In genomic region chr21:46509760-46510159, GRCh38 we compare ENCODE assay signal across 1 cellular context.
TF ChIP-seq lines count a peak whose summit lies in the region.

No MANE protein-coding gene starts in this region.

TF ChIP-seq in HepG2, 621 proteins besides CTCF, POLR2A, EP300 and RAD21 (continued from another document and continues in another):
- TF ChIP-seq, protein P1, sequence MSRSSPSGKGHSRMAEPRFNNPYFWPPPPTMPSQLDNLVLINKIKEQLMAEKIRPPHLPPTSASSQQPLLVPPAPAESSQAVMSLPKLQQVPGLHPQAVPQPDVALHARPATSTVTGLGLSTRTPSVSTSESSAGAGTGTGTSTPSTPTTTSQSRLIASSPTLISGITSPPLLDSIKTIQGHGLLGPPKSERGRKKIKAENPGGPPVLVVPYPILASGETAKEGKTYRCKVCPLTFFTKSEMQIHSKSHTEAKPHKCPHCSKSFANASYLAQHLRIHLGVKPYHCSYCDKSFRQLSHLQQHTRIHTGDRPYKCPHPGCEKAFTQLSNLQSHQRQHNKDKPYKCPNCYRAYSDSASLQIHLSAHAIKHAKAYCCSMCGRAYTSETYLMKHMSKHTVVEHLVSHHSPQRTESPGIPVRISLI (CRISPR knock-in tag; IDR thresholded peaks at IDR 0.05; ENCODE audit: borderline replicate concordance) = no peak
- TF ChIP-seq ELF3 (CRISPR knock-in tag; IDR thresholded peaks at IDR 0.05) = 0 out of 2 replicates have a peak, but pooled peaks have one; percentile 11
- TF ChIP-seq MYNN (CRISPR knock-in tag; IDR thresholded peaks at IDR 0.05; ENCODE audit: low read depth) = no peak
- TF ChIP-seq, protein P2, sequence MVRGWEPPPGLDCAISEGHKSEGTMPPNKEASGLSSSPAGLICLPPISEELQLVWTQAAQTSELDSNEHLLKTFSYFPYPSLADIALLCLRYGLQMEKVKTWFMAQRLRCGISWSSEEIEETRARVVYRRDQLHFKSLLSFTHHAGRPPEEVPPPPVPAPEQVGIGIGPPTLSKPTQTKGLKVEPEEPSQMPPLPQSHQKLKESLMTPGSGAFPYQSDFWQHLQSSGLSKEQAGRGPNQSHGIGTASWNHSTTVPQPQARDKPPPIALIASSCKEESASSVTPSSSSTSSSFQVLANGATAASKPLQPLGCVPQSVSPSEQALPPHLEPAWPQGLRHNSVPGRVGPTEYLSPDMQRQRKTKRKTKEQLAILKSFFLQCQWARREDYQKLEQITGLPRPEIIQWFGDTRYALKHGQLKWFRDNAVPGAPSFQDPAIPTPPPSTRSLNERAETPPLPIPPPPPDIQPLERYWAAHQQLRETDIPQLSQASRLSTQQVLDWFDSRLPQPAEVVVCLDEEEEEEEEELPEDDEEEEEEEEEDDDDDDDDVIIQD (CRISPR knock-in tag; IDR thresholded peaks at IDR 0.05; ENCODE audit: low read depth) = peak; percentile 46; the same call in 1 of the 2 replicates
- no peak for TF ChIP-seq REXO4 (CRISPR knock-in tag; IDR thresholded peaks at IDR 0.05; ENCODE audit: borderline replicate concordance)
- TF ChIP-seq ZNF629 (CRISPR knock-in tag; conservative IDR thresholded peaks at IDR 0.05) = no peak
- TF ChIP-seq ZNF317 (CRISPR knock-in tag; IDR thresholded peaks at IDR 0.05) = peak; percentile 94
- TF ChIP-seq ARID5B (CRISPR knock-in tag; IDR thresholded peaks at IDR 0.05) = peak; percentile 40; the same call in 1 of the 2 replicates
- no peak for TF ChIP-seq NCOA1 (CRISPR knock-in tag; IDR thresholded peaks at IDR 0.05)
- TF ChIP-seq PAX8 (CRISPR knock-in tag; IDR thresholded peaks at IDR 0.05; ENCODE audit: borderline replicate concordance) = no peak
- no peak for TF ChIP-seq ZNF33A (CRISPR knock-in tag; IDR thresholded peaks at IDR 0.05; ENCODE audit: borderline replicate concordance)
- TF ChIP-seq RARG (CRISPR knock-in tag; IDR thresholded peaks at IDR 0.05; ENCODE audit: low read depth) = no peak
- TF ChIP-seq HOXA3 (CRISPR knock-in tag; IDR thresholded peaks at IDR 0.05) = peak; percentile 43; the same call in 1 of the 2 replicates
- TF ChIP-seq ZBTB34 (CRISPR knock-in tag; IDR thresholded peaks at IDR 0.05) = no peak
- no peak for TF ChIP-seq ZNF616 (CRISPR knock-in tag; IDR thresholded peaks at IDR 0.05; ENCODE audit: low read depth)
- TF ChIP-seq LCORL (IDR thresholded peaks at IDR 0.05) = no peak
- TF ChIP-seq LCORL (CRISPR knock-in tag; IDR thresholded peaks at IDR 0.05) = 0 out of 2 replicates have a peak, but pooled peaks have one; percentile 37
- TF ChIP-seq TCF7 (IDR thresholded peaks at IDR 0.05; ENCODE audit: low read depth) = no peak
- TF ChIP-seq EZH2 (conservative IDR thresholded peaks at IDR 0.05; ENCODE audit: low read depth, low read length) = no peak
- TF ChIP-seq FOSL2 (CRISPR knock-in tag; IDR thresholded peaks at IDR 0.05) = peak; percentile 47
- TF ChIP-seq ZNF460 (CRISPR knock-in tag; IDR thresholded peaks at IDR 0.05; ENCODE audit: borderline replicate concordance) = no peak
- TF ChIP-seq, protein P3, sequence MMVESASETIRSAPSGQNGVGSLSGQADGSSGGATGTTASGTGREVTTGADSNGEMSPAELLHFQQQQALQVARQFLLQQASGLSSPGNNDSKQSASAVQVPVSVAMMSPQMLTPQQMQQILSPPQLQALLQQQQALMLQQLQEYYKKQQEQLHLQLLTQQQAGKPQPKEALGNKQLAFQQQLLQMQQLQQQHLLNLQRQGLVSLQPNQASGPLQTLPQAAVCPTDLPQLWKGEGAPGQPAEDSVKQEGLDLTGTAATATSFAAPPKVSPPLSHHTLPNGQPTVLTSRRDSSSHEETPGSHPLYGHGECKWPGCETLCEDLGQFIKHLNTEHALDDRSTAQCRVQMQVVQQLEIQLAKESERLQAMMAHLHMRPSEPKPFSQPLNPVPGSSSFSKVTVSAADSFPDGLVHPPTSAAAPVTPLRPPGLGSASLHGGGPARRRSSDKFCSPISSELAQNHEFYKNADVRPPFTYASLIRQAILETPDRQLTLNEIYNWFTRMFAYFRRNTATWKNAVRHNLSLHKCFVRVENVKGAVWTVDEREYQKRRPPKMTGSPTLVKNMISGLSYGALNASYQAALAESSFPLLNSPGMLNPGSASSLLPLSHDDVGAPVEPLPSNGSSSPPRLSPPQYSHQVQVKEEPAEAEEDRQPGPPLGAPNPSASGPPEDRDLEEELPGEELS (CRISPR knock-in tag; IDR thresholded peaks at IDR 0.05) = 0 out of 2 replicates have a peak, but pooled peaks have one; percentile 30
- peak; percentile 41; the same call in 1 of the 2 replicates for TF ChIP-seq BCL6 (CRISPR knock-in tag; IDR thresholded peaks at IDR 0.05)
- TF ChIP-seq SALL1 (CRISPR knock-in tag; IDR thresholded peaks at IDR 0.05) = peak; percentile 55; the same call in 1 of the 2 replicates
- TF ChIP-seq ZHX2 (IDR thresholded peaks at IDR 0.05; ENCODE audit: low read depth) = no peak
- TF ChIP-seq ZHX2 (CRISPR knock-in tag; IDR thresholded peaks at IDR 0.05; ENCODE audit: borderline replicate concordance) = no peak
- peak; percentile 97 for TF ChIP-seq ZFP90 (CRISPR knock-in tag; IDR thresholded peaks at IDR 0.05; ENCODE audit: borderline replicate concordance)
- TF ChIP-seq KLF16 (CRISPR knock-in tag; IDR thresholded peaks at IDR 0.05) = 0 out of 4 replicates have a peak, but pooled peaks of 1 of the 2 experiments have one; percentile 34
- TF ChIP-seq KDM6A (CRISPR knock-in tag; IDR thresholded peaks at IDR 0.05; ENCODE audit: low read depth) = 0 out of 2 replicates have a peak, but pooled peaks have one; percentile 25
- TF ChIP-seq, protein P4, sequence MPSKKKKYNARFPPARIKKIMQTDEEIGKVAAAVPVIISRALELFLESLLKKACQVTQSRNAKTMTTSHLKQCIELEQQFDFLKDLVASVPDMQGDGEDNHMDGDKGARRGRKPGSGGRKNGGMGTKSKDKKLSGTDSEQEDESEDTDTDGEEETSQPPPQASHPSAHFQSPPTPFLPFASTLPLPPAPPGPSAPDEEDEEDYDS (CRISPR knock-in tag; IDR thresholded peaks at IDR 0.05) = 0 out of 2 replicates have a peak, but pooled peaks have one; percentile 25
- TF ChIP-seq HNF4A (CRISPR knock-in tag; IDR thresholded peaks at IDR 0.05) = peak; percentile 42; the same call in 1 of the 2 replicates
- TF ChIP-seq, protein P5, sequence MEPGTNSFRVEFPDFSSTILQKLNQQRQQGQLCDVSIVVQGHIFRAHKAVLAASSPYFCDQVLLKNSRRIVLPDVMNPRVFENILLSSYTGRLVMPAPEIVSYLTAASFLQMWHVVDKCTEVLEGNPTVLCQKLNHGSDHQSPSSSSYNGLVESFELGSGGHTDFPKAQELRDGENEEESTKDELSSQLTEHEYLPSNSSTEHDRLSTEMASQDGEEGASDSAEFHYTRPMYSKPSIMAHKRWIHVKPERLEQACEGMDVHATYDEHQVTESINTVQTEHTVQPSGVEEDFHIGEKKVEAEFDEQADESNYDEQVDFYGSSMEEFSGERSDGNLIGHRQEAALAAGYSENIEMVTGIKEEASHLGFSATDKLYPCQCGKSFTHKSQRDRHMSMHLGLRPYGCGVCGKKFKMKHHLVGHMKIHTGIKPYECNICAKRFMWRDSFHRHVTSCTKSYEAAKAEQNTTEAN (CRISPR knock-in tag; conservative IDR thresholded peaks at IDR 0.05) = 0 out of 2 replicates have a peak, but pooled peaks have one; percentile 20
- no peak for TF ChIP-seq SMAD3 (CRISPR knock-in tag; IDR thresholded peaks at IDR 0.05)
- 0 out of 2 replicates have a peak, but pooled peaks have one; percentile 19 for TF ChIP-seq ISL2 (CRISPR knock-in tag; IDR thresholded peaks at IDR 0.05)
- TF ChIP-seq FOXA1 (IDR thresholded peaks at IDR 0.05) = no peak
- peak; percentile 78 for TF ChIP-seq FOXA1 (CRISPR knock-in tag; IDR thresholded peaks at IDR 0.05)
- TF ChIP-seq, protein P6, sequence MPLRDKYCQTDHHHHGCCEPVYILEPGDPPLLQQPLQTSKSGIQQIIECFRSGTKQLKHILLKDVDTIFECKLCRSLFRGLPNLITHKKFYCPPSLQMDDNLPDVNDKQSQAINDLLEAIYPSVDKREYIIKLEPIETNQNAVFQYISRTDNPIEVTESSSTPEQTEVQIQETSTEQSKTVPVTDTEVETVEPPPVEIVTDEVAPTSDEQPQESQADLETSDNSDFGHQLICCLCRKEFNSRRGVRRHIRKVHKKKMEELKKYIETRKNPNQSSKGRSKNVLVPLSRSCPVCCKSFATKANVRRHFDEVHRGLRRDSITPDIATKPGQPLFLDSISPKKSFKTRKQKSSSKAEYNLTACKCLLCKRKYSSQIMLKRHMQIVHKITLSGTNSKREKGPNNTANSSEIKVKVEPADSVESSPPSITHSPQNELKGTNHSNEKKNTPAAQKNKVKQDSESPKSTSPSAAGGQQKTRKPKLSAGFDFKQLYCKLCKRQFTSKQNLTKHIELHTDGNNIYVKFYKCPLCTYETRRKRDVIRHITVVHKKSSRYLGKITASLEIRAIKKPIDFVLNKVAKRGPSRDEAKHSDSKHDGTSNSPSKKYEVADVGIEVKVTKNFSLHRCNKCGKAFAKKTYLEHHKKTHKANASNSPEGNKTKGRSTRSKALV (CRISPR knock-in tag; IDR thresholded peaks at IDR 0.05) = no peak
- no peak for TF ChIP-seq KDM1A (CRISPR knock-in tag; IDR thresholded peaks at IDR 0.05)
